In genomic region chr11:117828641-117829368, GRCh38 we compare ENCODE assay signal across 9 cellular contexts. TPM values are rescaled to one million over a fixed set of nuclear protein-coding genes. Genes with fewer than 3 reads are reported as not detected.
DNase-seq lines count a peak whose midpoint lies in the region; ATAC-seq, FAIRE-seq and TF ChIP-seq lines count a peak whose summit lies in the region.
"Had no signal": no experiment of that assay in that cellular context is flagged by ENCODE, and none has a peak within 500 bp of the region (broad histone marks: within the 10 kb centered on the region; RNA-seq: fewer than 3 reads in every experiment).

No MANE protein-coding gene starts in this region.

- no peak for FAIRE-seq in HTR-8/SVneo (lab: Jason Lieb, UNC)

- TF ChIP-seq EP300 in sigmoid colon (IDR thresholded peaks at IDR 0.05), result no peak

- peaks cover 0 to 6% (median 0%) of the 10 kb centered on the region in 4 donors for H3K36me3 ChIP-seq in sigmoid colon

- no peak for TF ChIP-seq POLR2A in sigmoid colon (IDR thresholded peaks at IDR 0.05)

- ATAC-seq in GM18861 (IDR thresholded peaks at IDR 0.05; ENCODE audit: unreplicated experiment) (peak; percentile 72), HG02571 (IDR thresholded peaks at IDR 0.05; ENCODE audit: unreplicated experiment) (no peak)

- peaks cover 0 to 50% (median 22%) of the 10 kb centered on the region in 4 donors for H3K4me1 ChIP-seq in sigmoid colon

- DNase-seq in HTR-8/SVneo (ENCODE audit: insufficient read length, low spot score) (peak; percentile 70), epithelial cell of esophagus (ENCODE audit: low read depth) (peak; percentile 76), sigmoid colon (peak; percentile 84), putamen (ENCODE audit: low spot score) (no peak), COR-L47 (lab: John Stamatoyannopoulos, UW) (no peak)
- DNase-seq in activated CD8-positive, alpha-beta memory T cell treated with anti-CD3 and anti-CD28 coated beads for 4 hours (ENCODE audit: low read depth in 2 of 2), result peak; percentile 88 to 89

- no peak overlapping the region for H3K4me3 ChIP-seq in epithelial cell of esophagus (ENCODE audit: low read length)
- no peak overlapping the region for H3K4me3 ChIP-seq in sigmoid colon

- TF ChIP-seq CTCF in epithelial cell of esophagus (IDR thresholded peaks at IDR 0.05; ENCODE audit: insufficient read depth, low read depth, low read length, missing control alignments) (no peak), sigmoid colon (IDR thresholded peaks at IDR 0.05) (no peak)

- peaks cover 0 to 20% (median 0%) of the 10 kb centered on the region in 3 donors for H3K27me3 ChIP-seq in sigmoid colon

- WGBS in sigmoid colon, 2 donors, result 55 to 76% methylated on average over 14 of the region's 14 CpGs

- H3K27ac ChIP-seq in sigmoid colon, result peak overlapping the region; percentile 40 to 62 (median 50)
- H3K27ac ChIP-seq: KMS-11 had no signal

- intact Hi-C loops in sigmoid colon (cut with DNase I), result no loop called here

- no peaks in the 10 kb centered on the region for H3K9me3 ChIP-seq in sigmoid colon

RNA-seq across cellular contexts. Expression of gene FXYD2, which starts 4.3 kb away (rescaled TPM):
- 1 to 10 TPM; 3.2 to 6.6 (median 4.4) TPM for total RNA-seq in sigmoid colon
- 1 to 10 TPM in 2 of 3 donors, not detected in 1; 3.6 to 4.2 TPM for polyA plus RNA-seq in sigmoid colon

RNA-seq across cellular contexts. Expression of gene DSCAML1, which starts 31.8 kb away (rescaled TPM):
- 1 to 10 TPM; 1.1 to 7.5 (median 2.2) TPM for total RNA-seq in sigmoid colon
- polyA plus RNA-seq in sigmoid colon, result 1 to 10 TPM in 1 of 3 donors, under 1 TPM in 2; under 0.01 to 1.2 (median 0.23) TPM

RNA-seq across cellular contexts. Expression of gene FXYD6, which starts 47.7 kb away (rescaled TPM):
- total RNA-seq in sigmoid colon, result 100 to 1,000 TPM; 243 to 305 (median 271) TPM
- 10 to 100 TPM; 12.3 to 46.4 (median 31.2) TPM for polyA plus RNA-seq in sigmoid colon

Comparison
In these comparisons a context has a peak if more than half of its experiments do, and no peak if none do; other contexts are left out.
1. DNase-seq: peak in HTR-8/SVneo (single experiment), activated CD8-positive, alpha-beta memory T cell treated with anti-CD3 and anti-CD28 coated beads for 4 hours (2 of 2), epithelial cell of esophagus (single experiment) and sigmoid colon (single experiment); none in putamen (single experiment) and COR-L47 (single experiment).